1 cellular context compared by ENCODE assay signal in genomic region chr10:15859865-15860691, GRCh38.
A peak's percentile ranks its signal among the peaks of the same experiment; 100 is the strongest.
TF ChIP-seq lines count a peak whose summit lies in the region.

MINDY3 (minus strand) TSS chr10:15860507; CDS start chr10:15860299, 208 bp downstream.

TF ChIP-seq in HepG2, 621 proteins besides CTCF, POLR2A, EP300 and RAD21 (continued from another document and continues in another):
- peak; percentile 68; the same call in 1 of the 2 replicates for TF ChIP-seq STAT6 (CRISPR knock-in tag; IDR thresholded peaks at IDR 0.05; ENCODE audit: borderline replicate concordance)
- no peak for TF ChIP-seq SKI (IDR thresholded peaks at IDR 0.05; ENCODE audit: partially characterized antibody)
- TF ChIP-seq UBTF (CRISPR knock-in tag; IDR thresholded peaks at IDR 0.05) = peak; percentile 76
- 0 out of 2 replicates have a peak, but pooled peaks have one; percentile 73 for TF ChIP-seq ZNF224 (CRISPR knock-in tag; IDR thresholded peaks at IDR 0.05)
- no peak for TF ChIP-seq NCOA5 (CRISPR knock-in tag; IDR thresholded peaks at IDR 0.05)
- TF ChIP-seq ZNF501 (CRISPR knock-in tag; IDR thresholded peaks at IDR 0.05) = peak; percentile 69
- no peak for TF ChIP-seq JUND (CRISPR knock-in tag; IDR thresholded peaks at IDR 0.05)
- no peak for TF ChIP-seq ZMYM3 (CRISPR knock-in tag; IDR thresholded peaks at IDR 0.05)
- no peak for TF ChIP-seq ATF5 (CRISPR knock-in tag; IDR thresholded peaks at IDR 0.05; ENCODE audit: low read depth)
- TF ChIP-seq ZNF746 (CRISPR knock-in tag; IDR thresholded peaks at IDR 0.05) = no peak
- no peak; the same call in 1 of the 2 replicates for TF ChIP-seq ZNF800 (CRISPR knock-in tag; IDR thresholded peaks at IDR 0.05)
- no peak for TF ChIP-seq ZNF446 (CRISPR knock-in tag; IDR thresholded peaks at IDR 0.05)
- peak in 1 of 2 experiments; percentile 51; a peak in 1 of 4 replicates for TF ChIP-seq KLF16 (CRISPR knock-in tag; IDR thresholded peaks at IDR 0.05)
- TF ChIP-seq FOSL2 (CRISPR knock-in tag; IDR thresholded peaks at IDR 0.05) = peak; percentile 12; the same call in 1 of the 2 replicates
- TF ChIP-seq SRSF1 (optimal IDR thresholded peaks at IDR 0.05; ENCODE audit: low read depth, low read length) = no peak
- peak; percentile 63; the same call in 1 of the 2 replicates for TF ChIP-seq ZNF280B (CRISPR knock-in tag; IDR thresholded peaks at IDR 0.05; ENCODE audit: borderline replicate concordance)
- TF ChIP-seq HMGXB4 (CRISPR knock-in tag; IDR thresholded peaks at IDR 0.05; ENCODE audit: borderline replicate concordance in 1 of 2, low read depth in 1 of 2) = peak; percentile 70 to 72; a peak in 3 of 4 replicates
- TF ChIP-seq KDM6A (CRISPR knock-in tag; IDR thresholded peaks at IDR 0.05; ENCODE audit: low read depth) = no peak
- peak; percentile 36 for TF ChIP-seq ZFY (CRISPR knock-in tag; IDR thresholded peaks at IDR 0.05)
- TF ChIP-seq ZSCAN25 (CRISPR knock-in tag; IDR thresholded peaks at IDR 0.05) = no peak
- TF ChIP-seq ZNF784 (CRISPR knock-in tag; IDR thresholded peaks at IDR 0.05; ENCODE audit: borderline replicate concordance) = no peak
- no peak for TF ChIP-seq ZBTB34 (CRISPR knock-in tag; IDR thresholded peaks at IDR 0.05)
- TF ChIP-seq MBNL3 (CRISPR knock-in tag; conservative IDR thresholded peaks at IDR 0.05) = no peak
- TF ChIP-seq ZNF616 (CRISPR knock-in tag; IDR thresholded peaks at IDR 0.05; ENCODE audit: low read depth) = no peak
- peak; percentile 70; the same call in 1 of the 2 replicates for TF ChIP-seq MEIS2 (CRISPR knock-in tag; IDR thresholded peaks at IDR 0.05)
- TF ChIP-seq HMG20B (CRISPR knock-in tag; conservative IDR thresholded peaks at IDR 0.05) = no peak
- peak; percentile 54; the same call in 1 of the 2 replicates for TF ChIP-seq HOXA3 (CRISPR knock-in tag; IDR thresholded peaks at IDR 0.05)
- no peak for TF ChIP-seq FOXK2 (IDR thresholded peaks at IDR 0.05)
- no peak for TF ChIP-seq ZNF790 (CRISPR knock-in tag; IDR thresholded peaks at IDR 0.05; ENCODE audit: borderline replicate concordance)
- TF ChIP-seq ZNF142 (CRISPR knock-in tag; IDR thresholded peaks at IDR 0.05) = no peak
- no peak for TF ChIP-seq HINFP (CRISPR knock-in tag; IDR thresholded peaks at IDR 0.05; ENCODE audit: low read depth)
- TF ChIP-seq HOMEZ (CRISPR knock-in tag; IDR thresholded peaks at IDR 0.05; ENCODE audit: low read depth) = no peak
- no peak for TF ChIP-seq SNAPC2 (CRISPR knock-in tag; IDR thresholded peaks at IDR 0.05)
- peak; percentile 35; the same call in 1 of the 2 replicates for TF ChIP-seq CENPT (CRISPR knock-in tag; IDR thresholded peaks at IDR 0.05; ENCODE audit: low read depth)
